1 cellular context compared by ENCODE assay signal in genomic region chr16:71894229-71894920, GRCh38.
A peak's percentile ranks its signal among the peaks of the same experiment; 100 is the strongest.
TF ChIP-seq lines count a peak whose summit lies in the region.

No MANE protein-coding gene starts in this region.

TF ChIP-seq in HepG2, 621 proteins besides CTCF, POLR2A, EP300 and RAD21 (continued from another document and continues in another):
- TF ChIP-seq, protein P1, sequence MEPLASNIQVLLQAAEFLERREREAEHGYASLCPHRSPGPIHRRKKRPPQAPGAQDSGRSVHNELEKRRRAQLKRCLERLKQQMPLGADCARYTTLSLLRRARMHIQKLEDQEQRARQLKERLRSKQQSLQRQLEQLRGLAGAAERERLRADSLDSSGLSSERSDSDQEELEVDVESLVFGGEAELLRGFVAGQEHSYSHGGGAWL (CRISPR knock-in tag; IDR thresholded peaks at IDR 0.05), result no peak
- TF ChIP-seq MAFK (conservative IDR thresholded peaks at IDR 0.05 in 1 of 2, IDR thresholded peaks at IDR 0.05 in 1 of 2; ENCODE audit: low read length in 2 of 2), result no peak
- no peak for TF ChIP-seq HOXA5 (CRISPR knock-in tag; IDR thresholded peaks at IDR 0.05)
- no peak for TF ChIP-seq KLF6 (CRISPR knock-in tag; IDR thresholded peaks at IDR 0.05)
- TF ChIP-seq ZNF256 (CRISPR knock-in tag; conservative IDR thresholded peaks at IDR 0.05), result no peak
- TF ChIP-seq FOXO1 (CRISPR knock-in tag; IDR thresholded peaks at IDR 0.05), result no peak
- no peak for TF ChIP-seq ZNF337 (CRISPR knock-in tag; IDR thresholded peaks at IDR 0.05; ENCODE audit: borderline replicate concordance, low read depth)
- TF ChIP-seq ZNF230 (CRISPR knock-in tag; IDR thresholded peaks at IDR 0.05), result no peak
- no peak for TF ChIP-seq AGO2 (optimal IDR thresholded peaks at IDR 0.05; ENCODE audit: low read depth, low read length)
- no peak for TF ChIP-seq SOX5 (CRISPR knock-in tag; IDR thresholded peaks at IDR 0.05; ENCODE audit: borderline replicate concordance)
- TF ChIP-seq, protein P2, sequence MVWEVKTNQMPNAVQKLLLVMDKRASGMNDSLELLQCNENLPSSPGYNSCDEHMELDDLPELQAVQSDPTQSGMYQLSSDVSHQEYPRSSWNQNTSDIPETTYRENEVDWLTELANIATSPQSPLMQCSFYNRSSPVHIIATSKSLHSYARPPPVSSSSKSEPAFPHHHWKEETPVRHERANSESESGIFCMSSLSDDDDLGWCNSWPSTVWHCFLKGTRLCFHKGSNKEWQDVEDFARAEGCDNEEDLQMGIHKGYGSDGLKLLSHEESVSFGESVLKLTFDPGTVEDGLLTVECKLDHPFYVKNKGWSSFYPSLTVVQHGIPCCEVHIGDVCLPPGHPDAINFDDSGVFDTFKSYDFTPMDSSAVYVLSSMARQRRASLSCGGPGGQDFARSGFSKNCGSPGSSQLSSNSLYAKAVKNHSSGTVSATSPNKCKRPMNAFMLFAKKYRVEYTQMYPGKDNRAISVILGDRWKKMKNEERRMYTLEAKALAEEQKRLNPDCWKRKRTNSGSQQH (CRISPR knock-in tag; IDR thresholded peaks at IDR 0.05; ENCODE audit: low read depth), result no peak
- TF ChIP-seq ZBTB14 (CRISPR knock-in tag; IDR thresholded peaks at IDR 0.05), result peak; percentile 17; the same call in 1 of the 2 replicates
- TF ChIP-seq ZNF713 (CRISPR knock-in tag; IDR thresholded peaks at IDR 0.05), result peak; percentile 30; the same call in 1 of the 2 replicates
- no peak for TF ChIP-seq ZNF382 (CRISPR knock-in tag; IDR thresholded peaks at IDR 0.05; ENCODE audit: borderline replicate concordance)
- no peak for TF ChIP-seq ZNF557 (CRISPR knock-in tag; IDR thresholded peaks at IDR 0.05)
- TF ChIP-seq MAX (IDR thresholded peaks at IDR 0.05), result no peak
- TF ChIP-seq SKI (IDR thresholded peaks at IDR 0.05; ENCODE audit: partially characterized antibody), result no peak
- TF ChIP-seq ZFP36 (IDR thresholded peaks at IDR 0.05; ENCODE audit: borderline replicate concordance, low read depth, low read length, partially characterized antibody), result no peak
- no peak for TF ChIP-seq ZNF550 (CRISPR knock-in tag; IDR thresholded peaks at IDR 0.05; ENCODE audit: borderline replicate concordance)
- peak; percentile 45; the same call in 1 of the 2 replicates for TF ChIP-seq CEBPB (IDR thresholded peaks at IDR 0.05; ENCODE audit: borderline replicate concordance, low read depth, low read length)
- TF ChIP-seq ZNF670 (CRISPR knock-in tag; IDR thresholded peaks at IDR 0.05; ENCODE audit: borderline replicate concordance), result no peak
- no peak for TF ChIP-seq RAD51 (IDR thresholded peaks at IDR 0.05; ENCODE audit: borderline replicate concordance)
- TF ChIP-seq ZNF768 (CRISPR knock-in tag; IDR thresholded peaks at IDR 0.05), result no peak
- no peak for TF ChIP-seq KDM1A (CRISPR knock-in tag; IDR thresholded peaks at IDR 0.05)
- TF ChIP-seq ZNF775 (CRISPR knock-in tag; IDR thresholded peaks at IDR 0.05; ENCODE audit: borderline replicate concordance), result no peak
- TF ChIP-seq ETV5 (CRISPR knock-in tag; IDR thresholded peaks at IDR 0.05; ENCODE audit: borderline replicate concordance), result peak; percentile 24; the same call in 1 of the 2 replicates
- no peak for TF ChIP-seq BCL6 (CRISPR knock-in tag; IDR thresholded peaks at IDR 0.05)
- no peak for TF ChIP-seq ZGPAT (CRISPR knock-in tag; IDR thresholded peaks at IDR 0.05)
- TF ChIP-seq ATF4 (CRISPR knock-in tag; IDR thresholded peaks at IDR 0.05), result no peak
- no peak for TF ChIP-seq REL (CRISPR knock-in tag; conservative IDR thresholded peaks at IDR 0.05)
- TF ChIP-seq CBX5 (CRISPR knock-in tag; IDR thresholded peaks at IDR 0.05; ENCODE audit: borderline replicate concordance), result no peak
- TF ChIP-seq NFE2L1 (CRISPR knock-in tag; IDR thresholded peaks at IDR 0.05; ENCODE audit: borderline replicate concordance), result no peak
- TF ChIP-seq ZNF362 (CRISPR knock-in tag; IDR thresholded peaks at IDR 0.05; ENCODE audit: borderline replicate concordance), result no peak; the same call in 1 of the 2 replicates
- TF ChIP-seq ZNF567 (CRISPR knock-in tag; IDR thresholded peaks at IDR 0.05; ENCODE audit: borderline replicate concordance), result no peak
- TF ChIP-seq ZMYM4 (CRISPR knock-in tag; IDR thresholded peaks at IDR 0.05), result no peak
- peak; percentile 61; the same call in 1 of the 2 replicates for TF ChIP-seq SIX1 (CRISPR knock-in tag; IDR thresholded peaks at IDR 0.05; ENCODE audit: borderline replicate concordance)
- TF ChIP-seq ZNF446 (CRISPR knock-in tag; IDR thresholded peaks at IDR 0.05), result 0 out of 2 replicates have a peak, but pooled peaks have one; percentile 28
- TF ChIP-seq ZNF720 (CRISPR knock-in tag; IDR thresholded peaks at IDR 0.05), result no peak
- TF ChIP-seq ZNF776 (CRISPR knock-in tag; IDR thresholded peaks at IDR 0.05), result 0 out of 2 replicates have a peak, but pooled peaks have one; percentile 10
- TF ChIP-seq KDM3A (CRISPR knock-in tag; IDR thresholded peaks at IDR 0.05; ENCODE audit: low read depth), result no peak
- no peak for TF ChIP-seq ZBTB42 (CRISPR knock-in tag; IDR thresholded peaks at IDR 0.05)
- no peak for TF ChIP-seq ZNF749 (CRISPR knock-in tag; IDR thresholded peaks at IDR 0.05; ENCODE audit: borderline replicate concordance)
- no peak for TF ChIP-seq FOXA3 (CRISPR knock-in tag; IDR thresholded peaks at IDR 0.05)
- TF ChIP-seq SUZ12 (IDR thresholded peaks at IDR 0.05; ENCODE audit: low read depth, low read length), result no peak
- TF ChIP-seq MLLT10 (CRISPR knock-in tag; IDR thresholded peaks at IDR 0.05), result no peak
- no peak for TF ChIP-seq TOPORS (CRISPR knock-in tag; IDR thresholded peaks at IDR 0.05)
- TF ChIP-seq ZNF414 (CRISPR knock-in tag; IDR thresholded peaks at IDR 0.05), result no peak
- TF ChIP-seq RFXANK (CRISPR knock-in tag; IDR thresholded peaks at IDR 0.05), result no peak
- TF ChIP-seq EHMT2 (IDR thresholded peaks at IDR 0.05; ENCODE audit: borderline replicate concordance, low read depth, low read length), result no peak
- TF ChIP-seq ATF1 (CRISPR knock-in tag; IDR thresholded peaks at IDR 0.05), result no peak
- peak; percentile 68 for TF ChIP-seq CEBPG (CRISPR knock-in tag; IDR thresholded peaks at IDR 0.05)
- TF ChIP-seq ZNF224 (CRISPR knock-in tag; IDR thresholded peaks at IDR 0.05), result peak; percentile 22; the same call in 1 of the 2 replicates
- TF ChIP-seq NFAT5 (CRISPR knock-in tag; IDR thresholded peaks at IDR 0.05), result no peak
- TF ChIP-seq ZNF672 (CRISPR knock-in tag; IDR thresholded peaks at IDR 0.05), result no peak
- no peak for TF ChIP-seq ARNTL (CRISPR knock-in tag; IDR thresholded peaks at IDR 0.05)
- TF ChIP-seq HOXA7 (CRISPR knock-in tag; IDR thresholded peaks at IDR 0.05), result no peak
- TF ChIP-seq ZNF850 (CRISPR knock-in tag; conservative IDR thresholded peaks at IDR 0.05), result 0 out of 2 replicates have a peak, but pooled peaks have one; percentile 30
- no peak for TF ChIP-seq NR2F6 (IDR thresholded peaks at IDR 0.05)
- TF ChIP-seq NR2F6 (CRISPR knock-in tag; IDR thresholded peaks at IDR 0.05), result no peak
- TF ChIP-seq AHR (CRISPR knock-in tag; IDR thresholded peaks at IDR 0.05), result no peak
- TF ChIP-seq ASH2L (IDR thresholded peaks at IDR 0.05; ENCODE audit: insufficient read length, low read depth, low read length), result no peak
- TF ChIP-seq ZNF207 (IDR thresholded peaks at IDR 0.05; ENCODE audit: borderline replicate concordance), result no peak
- TF ChIP-seq ZNF772 (CRISPR knock-in tag; IDR thresholded peaks at IDR 0.05), result no peak
- TF ChIP-seq ZNF703 (CRISPR knock-in tag; IDR thresholded peaks at IDR 0.05; ENCODE audit: borderline replicate concordance), result no peak; the same call in 1 of the 2 replicates
- no peak for TF ChIP-seq IRX3 (CRISPR knock-in tag; IDR thresholded peaks at IDR 0.05; ENCODE audit: borderline replicate concordance, low read depth)
